8 cellular contexts compared by ENCODE assay signal in genomic region chr7:92134271-92135099, GRCh38. TPM values are rescaled to one million over a fixed set of nuclear protein-coding genes. Genes with fewer than 3 reads are reported as not detected.
DNase-seq lines count a peak whose midpoint lies in the region; ATAC-seq and TF ChIP-seq lines count a peak whose summit lies in the region.

TSS of gene CYP51A1 (minus strand) at chr7:92134477. CDS start at chr7:92134364, 113 bp downstream.

- H3K4me1 Mint-ChIP-seq in endothelial cell (ENCODE audit: unreplicated experiment): peaks cover 36% of the 10 kb centered on the region
- peaks cover 48% of the 10 kb centered on the region for H3K4me1 Mint-ChIP-seq in mesothelial cell of epicardium

- peak; percentile 89 for ATAC-seq in GM21528 (IDR thresholded peaks at IDR 0.05; ENCODE audit: low FRiP score, unreplicated experiment)

- no peak for TF ChIP-seq CTCF in OCI-LY3 (IDR thresholded peaks at IDR 0.05; ENCODE audit: low read depth, low read length)
- no peak for TF ChIP-seq CTCF in endothelial cell (IDR thresholded peaks at IDR 0.05; ENCODE audit: unreplicated experiment)
- no peak for TF ChIP-seq CTCF in mesothelial cell of epicardium (IDR thresholded peaks at IDR 0.05; ENCODE audit: unreplicated experiment)

- H3K27ac Mint-ChIP-seq in endothelial cell (ENCODE audit: unreplicated experiment): peak within 1 kb of the TSS; percentile 99
- peak within 1 kb of the TSS; percentile 100 for H3K27ac Mint-ChIP-seq in mesothelial cell of epicardium

- H3K27ac ChIP-seq in OCI-LY3 (ENCODE audit: low read length): peak within 1 kb of the TSS; percentile 90

- peak within 1 kb of the TSS; percentile 96 for H3K9ac ChIP-seq in OCI-LY3 (ENCODE audit: low read length)

- H3K4me3 ChIP-seq in OCI-LY3 (ENCODE audit: low read length): peak within 1 kb of the TSS; percentile 90

- peak within 1 kb of the TSS; percentile 94 for H3K4me2 ChIP-seq in OCI-LY3 (ENCODE audit: low read length)

- peak within 1 kb of the TSS; percentile 98 for H3K4me3 Mint-ChIP-seq in endothelial cell (ENCODE audit: unreplicated experiment)
- H3K4me3 Mint-ChIP-seq in mesothelial cell of epicardium: peak within 1 kb of the TSS; percentile 97

- DNase-seq in DMS 273 (lab: John Stamatoyannopoulos, UW; ENCODE audit: unreplicated experiment) (peak; percentile 99), HuH-7.5 (ENCODE audit: low spot score) (peak; percentile 89), endothelial cell (ENCODE audit: low spot score) (peak; percentile 86), mesothelial cell of epicardium (ENCODE audit: low spot score in 2 of 2, unreplicated experiment in 2 of 2) (peak; percentile 74 to 92)
- DNase-seq in activated CD8-positive, alpha-beta memory T cell treated with anti-CD3 and anti-CD28 coated beads, Interleukin-2, amount 50 U/mL, for 48 hours: peak; percentile 97
- peak; percentile 88 to 90 for DNase-seq in stimulated activated CD8-positive, alpha-beta memory T cell treated with anti-CD3 and anti-CD28 coated beads, Interleukin-15, amount 100 ng/mL, for 4 hours (ENCODE audit: low read depth in 2 of 2)

- peaks cover 54% of the 10 kb centered on the region for H3K79me2 ChIP-seq in OCI-LY3 (ENCODE audit: low read length)

- H3K9me3 Mint-ChIP-seq in endothelial cell (ENCODE audit: unreplicated experiment) (no peaks in the 10 kb centered on the region), mesothelial cell of epicardium (no peaks in the 10 kb centered on the region)

- H2AFZ ChIP-seq in OCI-LY3 (ENCODE audit: low read depth, low read length): peak within 1 kb of the TSS; percentile 94

- H3K4me1 ChIP-seq in OCI-LY3 (ENCODE audit: low read length): peaks cover 32% of the 10 kb centered on the region

- H3K9me3 ChIP-seq in OCI-LY3 (ENCODE audit: insufficient read depth, low read length): no peaks in the 10 kb centered on the region

- H3K27me3 Mint-ChIP-seq in endothelial cell (ENCODE audit: unreplicated experiment) (peaks cover 15% of the 10 kb centered on the region), mesothelial cell of epicardium (ENCODE audit: low read depth) (no peaks in the 10 kb centered on the region)

- H3K36me3 ChIP-seq in OCI-LY3 (replicated peaks; ENCODE audit: low read depth, low read length): peaks cover 30% of the 10 kb centered on the region

- H3K36me3 Mint-ChIP-seq in endothelial cell (ENCODE audit: low read depth, unreplicated experiment) (peaks cover 20% of the 10 kb centered on the region), mesothelial cell of epicardium (peaks cover 4% of the 10 kb centered on the region)

- H3K27me3 ChIP-seq in OCI-LY3 (ENCODE audit: low read depth, low read length): no peaks in the 10 kb centered on the region

- peaks cover 39% of the 10 kb centered on the region for H4K20me1 ChIP-seq in OCI-LY3 (ENCODE audit: insufficient read depth, low read length)

RNA-seq across cellular contexts. Expression of gene CYP51A1, which starts in this region (rescaled TPM):
- total RNA-seq in endothelial cell (ENCODE audit: unreplicated experiment): 109 TPM
- total RNA-seq in mesothelial cell of epicardium: 46.3 to 51.0 TPM (median 47.3 TPM) in 3 replicates

Comparison
In these comparisons a context has a peak if more than half of its experiments do, and no peak if none do; other contexts are left out.
1. Peak in every context shown above with its lines: DNase-seq, ATAC-seq, H3K4me3 ChIP-seq and H3K27ac ChIP-seq.